Comparison of ENCODE assay signal across 1 cellular context in genomic region chr5:135129307-135129706, GRCh38.
TF ChIP-seq lines count a peak whose summit lies in the region.

No MANE protein-coding gene starts in this region.

TF ChIP-seq in H1, 55 proteins besides CTCF, POLR2A, EP300 and RAD21 (continued from another document):
- TF ChIP-seq CHD7 (IDR thresholded peaks at IDR 0.05; ENCODE audit: insufficient replicate concordance, low read length) (no peak), CREB1 (IDR thresholded peaks at IDR 0.05) (no peak), ASH2L (IDR thresholded peaks at IDR 0.05; ENCODE audit: low read length) (no peak)
